22 cellular contexts compared by ENCODE assay signal in genomic region chr10:31657471-31657844, GRCh38.
DNase-seq lines count a peak whose midpoint lies in the region; ATAC-seq and TF ChIP-seq lines count a peak whose summit lies in the region.
"Had no signal": no experiment of that assay in that cellular context is flagged by ENCODE, and none has a peak within 500 bp of the region (broad histone marks: within the 10 kb centered on the region; RNA-seq: fewer than 3 reads in every experiment).

No MANE protein-coding gene starts in this region.

- TF ChIP-seq CTCF in esophagus squamous epithelium (IDR thresholded peaks at IDR 0.05) (no peak), smooth muscle cell (IDR thresholded peaks at IDR 0.05; ENCODE audit: borderline replicate concordance, insufficient read depth, poor library complexity, severe bottlenecking) (no peak)

- no peak for ATAC-seq in HG03571 (IDR thresholded peaks at IDR 0.05; ENCODE audit: unreplicated experiment)
- ATAC-seq in HG02759 (IDR thresholded peaks at IDR 0.05; ENCODE audit: unreplicated experiment): no peak
- ATAC-seq: A549; stimulated activated naive B cell treated with anti-CD40 and anti-IgM and Interleukin-4, amounts not matched to agents 10 μg/mL and 1 μg/mL and 100 μg/mL, for 72 hours had no signal

- DNase-seq in GM23248 (no peak), esophagus squamous epithelium (lab: John Stamatoyannopoulos, UW) (no peak), left kidney (ENCODE audit: low read depth, low spot score) (peak; percentile 29), smooth muscle cell (lab: John Stamatoyannopoulos, UW; ENCODE audit: unreplicated experiment) (no peak), hippocampal formation (lab: John Stamatoyannopoulos, UW) (no peak), NCI-H524 (lab: John Stamatoyannopoulos, UW) (no peak)
- DNase-seq: activated CD4-positive, alpha-beta T cell treated with anti-CD3 and anti-CD28 coated beads, Interleukin-2, amount 50 U/mL, for 48 hours; activated gamma-delta T cell; Caco-2; central memory CD4-positive, alpha-beta T cell; Kasumi-1; naive B cell; NCI-H1092; NCI-H1930; NK-92 treated with Interleukin-12 subunit alpha and Interleukin-12 subunit beta, amount 100 ng/mL, for 24 hours; SK-N-SH; stimulated activated CD4-positive, alpha-beta T cell treated with anti-CD3 and anti-CD28 coated beads, Interleukin-2, amount 100 ng/mL, for 24 hours; stimulated activated naive B cell treated with anti-CD40 and anti-IgM and Interleukin-4, amounts not matched to agents 10 μg/mL and 1 μg/mL and 100 μg/mL, for 72 hours had no signal

- H3K4me1 ChIP-seq in GM23248 (ENCODE audit: insufficient read depth) (peaks cover 12% of the 10 kb centered on the region), esophagus squamous epithelium (no peaks in the 10 kb centered on the region), smooth muscle cell (ENCODE audit: low read depth) (peaks cover 8% of the 10 kb centered on the region)
- H3K4me1 ChIP-seq: A549, BLaER1, Caco-2 had no signal

- H3K9ac ChIP-seq in GM23248 (no peak overlapping the region), smooth muscle cell (ENCODE audit: low read depth) (no peak overlapping the region)
- H3K9ac ChIP-seq: BLaER1, SK-N-SH had no signal

- intact Hi-C loops in esophagus squamous epithelium (cut with DNase I): no loop called here

- no peak for TF ChIP-seq POLR2A in esophagus squamous epithelium (IDR thresholded peaks at IDR 0.05)

- H4K20me1 ChIP-seq in GM23248 (ENCODE audit: insufficient read depth): no peaks in the 10 kb centered on the region
- no peaks in the 10 kb centered on the region for H4K20me1 ChIP-seq in smooth muscle cell (ENCODE audit: low read depth)
- H4K20me1 ChIP-seq: BLaER1 had no signal

- H3K79me2 ChIP-seq in GM23248 (ENCODE audit: insufficient read depth) (no peaks in the 10 kb centered on the region), smooth muscle cell (ENCODE audit: low read depth) (no peaks in the 10 kb centered on the region)

- H3K36me3 ChIP-seq in GM23248 (ENCODE audit: low read depth) (no peaks in the 10 kb centered on the region), esophagus squamous epithelium (no peaks in the 10 kb centered on the region), smooth muscle cell (ENCODE audit: low read depth) (no peaks in the 10 kb centered on the region)
- H3K36me3 ChIP-seq: BLaER1 had no signal

- H3K4me3 ChIP-seq in GM23248 (no peak overlapping the region), esophagus squamous epithelium (no peak overlapping the region), smooth muscle cell (no peak overlapping the region)
- H3K4me3 ChIP-seq: A549, BLaER1 had no signal

- no peaks in the 10 kb centered on the region for H3K9me2 ChIP-seq in GM23248 (ENCODE audit: insufficient read depth)
- H3K9me2 ChIP-seq: SK-N-SH had no signal

- H3K9me3 ChIP-seq in GM23248 (ENCODE audit: low read depth) (no peaks in the 10 kb centered on the region), esophagus squamous epithelium (no peaks in the 10 kb centered on the region), smooth muscle cell (replicated peaks; ENCODE audit: low read depth) (no peaks in the 10 kb centered on the region)
- H3K9me3 ChIP-seq: A549, BLaER1, Caco-2, SK-N-SH had no signal

- H3K27ac ChIP-seq in GM23248 (no peak overlapping the region), esophagus squamous epithelium (peak overlapping the region in 3 of 4 donors; percentile 19 to 54 (median 31)), smooth muscle cell (ENCODE audit: low read depth) (peak overlapping the region; percentile 45)
- H3K27ac ChIP-seq: A549, BLaER1 had no signal

- H3F3A ChIP-seq in GM23248 (ENCODE audit: insufficient read depth) (no peaks in the 10 kb centered on the region), smooth muscle cell (ENCODE audit: low read depth) (peaks cover 9% of the 10 kb centered on the region)

- H3K27me3 ChIP-seq in GM23248 (replicated peaks; ENCODE audit: insufficient read depth) (no peaks in the 10 kb centered on the region), esophagus squamous epithelium (no peaks in the 10 kb centered on the region), smooth muscle cell (ENCODE audit: low read depth) (no peaks in the 10 kb centered on the region)
- H3K27me3 ChIP-seq: BLaER1 had no signal

- peak overlapping the region; percentile 21 for H2AFZ ChIP-seq in GM23248
- no peak overlapping the region for H2AFZ ChIP-seq in smooth muscle cell (ENCODE audit: low read depth)

- in situ Hi-C loops in GM23248 (cut with MboI): no loop called here

- whole genome bisulfite sequencing in GM23248 (ENCODE audit: low coverage in 1 of 2, low lambda C conversion rate in 2 of 2, missing lambda C conversion rate in 2 of 2), 2 experiments: 32 to 33% methylated on average over 2 of the region's 2 CpGs
- WGBS in esophagus squamous epithelium, 2 donors: 62 to 70% methylated on average over 2 of the region's 2 CpGs
- WGBS in smooth muscle cell (ENCODE audit: low lambda C conversion rate): 40% methylated on average over 2 of the region's 2 CpGs

- H3K4me2 ChIP-seq in GM23248 (ENCODE audit: unreplicated experiment) (no peak overlapping the region), smooth muscle cell (peak overlapping the region; percentile 51)
- H3K4me2 ChIP-seq: A549, BLaER1, SK-N-SH had no signal
